8 cellular contexts compared by ENCODE assay signal in the genomic region with DNA sequence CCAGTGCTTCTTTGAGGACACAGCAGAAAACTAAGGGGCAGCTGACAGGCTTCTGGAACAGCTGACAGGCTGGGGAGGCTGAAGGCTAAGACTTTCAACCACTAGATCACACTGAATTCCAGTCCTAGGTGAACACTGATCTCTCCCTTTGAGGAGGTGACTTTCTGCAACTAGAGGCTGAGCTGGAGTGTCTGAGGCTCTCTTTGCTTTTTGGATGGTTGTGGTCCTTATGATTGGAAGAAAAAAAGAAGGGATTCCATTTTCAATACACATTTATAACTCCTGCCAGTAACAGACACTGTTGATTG. TPM values are rescaled to one million over a fixed set of nuclear protein-coding genes. Genes with fewer than 3 reads are reported as not detected.
DNase-seq lines count a peak whose midpoint lies in the region; ATAC-seq and TF ChIP-seq lines count a peak whose summit lies in the region.

No MANE protein-coding gene starts in this region.

- H3K4me1 Mint-ChIP-seq in activated CD4-positive, alpha-beta memory T cell treated with anti-CD3 and anti-CD28 coated beads for 36 hours (ENCODE audit: low read depth), result peaks cover 88% of the 10 kb centered on the region

- DNase-seq in GM06990 (ENCODE audit: extremely low read depth, insufficient read length) (no peak), foreskin fibroblast (no peak), skeletal muscle cell (ENCODE audit: low read depth) (no peak), cerebellum (ENCODE audit: low spot score) (no peak), NCI-H524 treated with DMSO at 0.1 percent for 48 hours (lab: John Stamatoyannopoulos, UW) (no peak), erythroblast (lab: John Stamatoyannopoulos, UW) (no peak)
- no peak for DNase-seq in activated CD4-positive, alpha-beta memory T cell treated with anti-CD3 and anti-CD28 coated beads for 36 hours

- intact Hi-C loops in activated CD4-positive, alpha-beta memory T cell treated with anti-CD3 and anti-CD28 coated beads for 36 hours (cut with micrococcal nuclease), result loop anchor here (2.0 to 5.0 kb wide), 2 partner anchors 152 to 201 kb away; a partner anchor contains a TSS

- peak overlapping the region; percentile 93 for H3K27ac Mint-ChIP-seq in activated CD4-positive, alpha-beta memory T cell treated with anti-CD3 and anti-CD28 coated beads for 36 hours

- ATAC-seq in GM21381 (IDR thresholded peaks at IDR 0.05; ENCODE audit: unreplicated experiment), result no peak

- H3K36me3 Mint-ChIP-seq in activated CD4-positive, alpha-beta memory T cell treated with anti-CD3 and anti-CD28 coated beads for 36 hours, result peaks cover 3% of the 10 kb centered on the region

- POLR2A ChIA-PET in activated CD4-positive, alpha-beta memory T cell treated with anti-CD3 and anti-CD28 coated beads for 36 hours (lab: Charles Lee), result interaction anchor here (1.3 to 4.5 kb wide), 5 partner anchors 8 to 57 kb away, joined by 5 to 25 read pairs (median 15); no protein-coding TSS in a partner anchor

- H3K4me3 ChIP-seq in GM06990 (replicated peaks; ENCODE audit: low read depth, low read length) (peak overlapping the region; percentile 63), foreskin fibroblast (ENCODE audit: low read depth in 1 of 2, low read length in 2 of 2) (peak overlapping the region; percentile 68 to 73), skeletal muscle cell (ENCODE audit: low read depth, low read length) (peak overlapping the region; percentile 65)

- no peaks in the 10 kb centered on the region for H3K9me3 Mint-ChIP-seq in activated CD4-positive, alpha-beta memory T cell treated with anti-CD3 and anti-CD28 coated beads for 36 hours

- H3K36me3 ChIP-seq in GM06990 (ENCODE audit: control insufficient read depth, insufficient read depth, low read length), result no peaks in the 10 kb centered on the region

- no peaks in the 10 kb centered on the region for H3K27me3 Mint-ChIP-seq in activated CD4-positive, alpha-beta memory T cell treated with anti-CD3 and anti-CD28 coated beads for 36 hours

- TF ChIP-seq POLR2A in erythroblast (IDR thresholded peaks at IDR 0.05; ENCODE audit: low read length), result no peak

- CTCF ChIA-PET in activated CD4-positive, alpha-beta memory T cell treated with anti-CD3 and anti-CD28 coated beads for 36 hours (lab: Charles Lee), result interaction anchor here (1.1 to 2.7 kb wide), 13 partner anchors 8 to 80 kb away, joined by 3 to 17 read pairs (median 5); no protein-coding TSS in a partner anchor

- no peaks in the 10 kb centered on the region for H3K27me3 ChIP-seq in GM06990 (replicated peaks; ENCODE audit: control insufficient read depth, insufficient read depth, low read length)

- peak overlapping the region; percentile 92 for H3K4me3 Mint-ChIP-seq in activated CD4-positive, alpha-beta memory T cell treated with anti-CD3 and anti-CD28 coated beads for 36 hours

- TF ChIP-seq CTCF in GM06990 (IDR thresholded peaks at IDR 0.05; ENCODE audit: insufficient read depth, low read length, poor library complexity, severe bottlenecking), result no peak
- no peak for TF ChIP-seq CTCF in foreskin fibroblast (IDR thresholded peaks at IDR 0.05; ENCODE audit: low read depth, low read length)

RNA-seq across cellular contexts. Expression of a gene that starts 1.4 kb away (rescaled TPM):
- 10 to 100 TPM; 30.2 to 30.5 TPM for total RNA-seq in activated CD4-positive, alpha-beta memory T cell treated with anti-CD3 and anti-CD28 coated beads for 36 hours
- total RNA-seq in cerebellum, result 4.7 TPM
